15 cellular contexts compared by ENCODE assay signal in the genomic region with DNA sequence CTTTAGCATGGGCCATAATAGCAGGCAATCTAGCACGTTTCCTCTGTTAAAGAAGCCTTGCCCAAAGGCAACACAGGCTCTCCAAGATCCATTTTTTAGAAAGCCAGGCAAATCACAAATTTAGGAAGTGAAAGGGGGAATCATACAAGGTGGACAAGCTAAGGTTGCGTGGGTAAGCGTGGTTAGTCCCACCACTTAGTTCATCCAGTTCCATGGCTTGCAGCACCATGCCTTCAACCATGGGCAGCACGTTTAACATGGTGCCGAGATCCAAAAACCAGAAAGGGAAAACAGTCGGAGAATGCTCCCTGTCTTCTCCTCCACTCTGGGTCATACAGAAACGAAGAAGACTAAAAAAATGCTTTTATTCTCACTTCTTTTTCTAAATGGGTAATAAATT.
DNase-seq lines count a peak whose midpoint lies in the region; ATAC-seq, FAIRE-seq and TF ChIP-seq lines count a peak whose summit lies in the region.
"Had no signal": no experiment of that assay in that cellular context is flagged by ENCODE, and none has a peak within 500 bp of the region (broad histone marks: within the 10 kb centered on the region; RNA-seq: fewer than 3 reads in every experiment).

No MANE protein-coding gene starts in this region.

- no peak overlapping the region for H3K27ac ChIP-seq in GM12878 (ENCODE audit: control insufficient read depth, insufficient read depth)
- H3K27ac ChIP-seq in muscle layer of duodenum (ENCODE audit: low read length) = no peak overlapping the region
- H3K27ac ChIP-seq: esophagus squamous epithelium had no signal

- no TSS peak for BruUV-seq in GM12878 (replicated peaks; lab: Mats Ljungman, UMichigan)

- no peak overlapping the region for H3K4me3 ChIP-seq in Jurkat, Clone E6-1 (ENCODE audit: low read length)
- H3K4me3 ChIP-seq in GM12878 (no peak overlapping the region), muscle layer of duodenum (ENCODE audit: low read depth in 1 of 2, low read length in 2 of 2) (peak overlapping the region; percentile 30 to 38)
- H3K4me3 ChIP-seq: esophagus squamous epithelium had no signal

- POLR2A ChIA-PET in activated CD4-positive, alpha-beta T cell treated with anti-CD3 and anti-CD28 coated beads for 36 hours (lab: Charles Lee) = no interaction called here
- POLR2A ChIA-PET in GM12878 (lab: Charles Lee) = no interaction called here

- no peak for TF ChIP-seq EP300 in GM12878 (IDR thresholded peaks at IDR 0.05; ENCODE audit: borderline replicate concordance in 1 of 2, control insufficient read depth in 1 of 2, low read depth in 2 of 2, low read length in 2 of 2)

- RAD21 ChIA-PET in GM12878 (lab: Charles Lee; ENCODE audit: unreplicated experiment) = no interaction called here

- H3K4me3 Mint-ChIP-seq in activated CD4-positive, alpha-beta T cell treated with anti-CD3 and anti-CD28 coated beads for 36 hours = no peak overlapping the region
- H3K4me3 Mint-ChIP-seq: natural killer cell had no signal

- no peak overlapping the region for H3K27ac Mint-ChIP-seq in activated CD4-positive, alpha-beta T cell treated with anti-CD3 and anti-CD28 coated beads for 36 hours
- H3K27ac Mint-ChIP-seq: natural killer cell had no signal

- no peaks in the 10 kb centered on the region for H3K36me3 ChIP-seq in GM12878 (ENCODE audit: control insufficient read depth in 2 of 2, insufficient read depth in 2 of 2, low read length in 1 of 2)
- H3K36me3 ChIP-seq in muscle layer of duodenum (ENCODE audit: control insufficient read depth in 1 of 2, insufficient read depth in 2 of 2, low read length in 2 of 2) = peaks cover 0 to 33% of the 10 kb centered on the region in 2 donors

- intact Hi-C loops in activated CD4-positive, alpha-beta T cell treated with anti-CD3 and anti-CD28 coated beads for 36 hours (cut with DNase I, micrococcal nuclease) = no loop called here
- intact Hi-C loops in GM12878 (cut with micrococcal nuclease; ENCODE audit: unreplicated experiment) = no loop called here

- ATAC-seq in activated CD4-positive, alpha-beta T cell treated with anti-CD3 and anti-CD28 coated beads for 36 hours = no peak
- ATAC-seq in GM12878 (no peak), GM19023 (IDR thresholded peaks at IDR 0.05; ENCODE audit: unreplicated experiment) (no peak)
- ATAC-seq: natural killer cell had no signal

- H3K4me1 Mint-ChIP-seq in activated CD4-positive, alpha-beta T cell treated with anti-CD3 and anti-CD28 coated beads for 36 hours = no peaks in the 10 kb centered on the region
- H3K4me1 Mint-ChIP-seq: natural killer cell had no signal

- no peaks in the 10 kb centered on the region for H3K27me3 Mint-ChIP-seq in activated CD4-positive, alpha-beta T cell treated with anti-CD3 and anti-CD28 coated beads for 36 hours

- 20% methylated on average over 7 of the region's 7 CpGs for WGBS in GM12878 (ENCODE audit: insufficient coverage, insufficient replicate concordance, low lambda C conversion rate, missing lambda C conversion rate)

- H3K36me3 Mint-ChIP-seq in activated CD4-positive, alpha-beta T cell treated with anti-CD3 and anti-CD28 coated beads for 36 hours (ENCODE audit: low read depth) = peaks cover 7% of the 10 kb centered on the region

- no peaks in the 10 kb centered on the region for H4K20me1 ChIP-seq in GM12878 (ENCODE audit: control insufficient read depth, insufficient read depth)

- CTCF ChIA-PET in activated CD4-positive, alpha-beta T cell treated with anti-CD3 and anti-CD28 coated beads for 36 hours (lab: Charles Lee) = no interaction called here
- CTCF ChIA-PET in GM12878 (lab: Yijun Ruan, JAX) = no interaction called here

- no peak for TF ChIP-seq POLR2A in GM12878 (IDR thresholded peaks at IDR 0.05; ENCODE audit: low read depth, low read length)

- H3K9ac ChIP-seq in GM12878 (ENCODE audit: control insufficient read depth, insufficient read depth, low read length) = no peak overlapping the region

- SMC1A ChIA-PET in GM12878 (lab: Charles Lee; ENCODE audit: uncharacterized antibody, unreplicated experiment) = no interaction called here

- no peak for TF ChIP-seq CTCF in GM12878 (IDR thresholded peaks at IDR 0.05 in 2 of 3, conservative IDR thresholded peaks at IDR 0.05 in 1 of 3; ENCODE audit: control insufficient read depth in 2 of 3, extremely low read depth in 1 of 3, insufficient read depth in 1 of 3, low read depth in 3 of 3, low read length in 3 of 3)

- H3K9me3 ChIP-seq in GM12878 (replicated peaks; ENCODE audit: control insufficient read depth, insufficient read depth, low read length) (peaks cover 10% of the 10 kb centered on the region; the same call in 2 of the 3 replicates), muscle layer of duodenum (ENCODE audit: control insufficient read depth in 1 of 2, low read length in 2 of 2) (peaks cover 36 to 50% of the 10 kb centered on the region in 2 donors)

- no peak for TF ChIP-seq RAD21 in GM12878 (IDR thresholded peaks at IDR 0.05; ENCODE audit: insufficient read depth, low read depth, low read length)

- no peaks in the 10 kb centered on the region for H3K79me2 ChIP-seq in GM12878 (ENCODE audit: control insufficient read depth, insufficient read depth, low read length)

- H3K4me2 ChIP-seq in GM12878 (ENCODE audit: control insufficient read depth, insufficient read depth) = no peak overlapping the region

- H3K27me3 ChIP-seq in GM12878 (replicated peaks in 1 of 2; ENCODE audit: control insufficient read depth in 2 of 2, insufficient read depth in 2 of 2, low read length in 1 of 2) (no peaks in the 10 kb centered on the region), muscle layer of duodenum (ENCODE audit: low read depth, low read length) (no peaks in the 10 kb centered on the region)
- H3K27me3 ChIP-seq: esophagus squamous epithelium had no signal

- FAIRE-seq in GM12878 (lab: Jason Lieb, UNC) = no peak

- in situ Hi-C loops in GM12878 (cut with MboI) = no loop called here

- DNase-seq in activated CD4-positive, alpha-beta T cell treated with anti-CD3 and anti-CD28 coated beads for 36 hours = peak; percentile 24
- no peak for DNase-seq in activated CD4-positive, alpha-beta T cell treated with anti-CD3 and anti-CD28 coated beads for 1 hour
- DNase-seq in Jurkat, Clone E6-1 (ENCODE audit: low read depth, low spot score) = peak; percentile 22
- no peak for DNase-seq in GM12878 (ENCODE audit: low read depth, low spot score)
- no peak for DNase-seq in NCI-H1105 (lab: John Stamatoyannopoulos, UW)
- no peak for DNase-seq in NCI-H2227 (lab: John Stamatoyannopoulos, UW; ENCODE audit: unreplicated experiment)
- DNase-seq: activated effector memory CD4-positive, alpha-beta T cell treated with Interleukin-2 at 50 U/mL for 16 hours; cerebellar nuclear complex; esophagus squamous epithelium; islet precursor cell; natural killer cell; NCI-H524 treated with DMSO at 0.1 percent for 48 hours; SHP77 treated with DMSO at 0.1 percent for 48 hours had no signal

- peaks cover 57% of the 10 kb centered on the region for H3K9me3 Mint-ChIP-seq in activated CD4-positive, alpha-beta T cell treated with anti-CD3 and anti-CD28 coated beads for 36 hours (ENCODE audit: low read depth)

- no peak overlapping the region for H2AFZ ChIP-seq in GM12878 (ENCODE audit: control insufficient read depth, low read depth, low read length)

- H3K4me1 ChIP-seq in GM12878 (ENCODE audit: control insufficient read depth, insufficient read depth, low read length) (no peaks in the 10 kb centered on the region), muscle layer of duodenum (ENCODE audit: control insufficient read depth in 1 of 2, insufficient read depth in 2 of 2, low read length in 2 of 2) (no peaks in the 10 kb centered on the region)
- H3K4me1 ChIP-seq: esophagus squamous epithelium had no signal

TF ChIP-seq in GM12878, 131 proteins besides CTCF, POLR2A, EP300 and RAD21:
- TF ChIP-seq CHD1 (IDR thresholded peaks at IDR 0.05; ENCODE audit: low read depth, low read length) (no peak), SRF (IDR thresholded peaks at IDR 0.05; ENCODE audit: low read depth in 2 of 2, low read length in 2 of 2) (0 out of 4 replicates have a peak, but pooled peaks of 1 of the 2 experiments have one; percentile 37), CBX5 (IDR thresholded peaks at IDR 0.05; ENCODE audit: low read depth) (peak; percentile 99), ZNF384 (IDR thresholded peaks at IDR 0.05; ENCODE audit: borderline replicate concordance, low read depth, low read length) (no peak), YY1 (IDR thresholded peaks at IDR 0.05; ENCODE audit: low read depth, low read length) (0 out of 2 replicates have a peak, but pooled peaks have one; percentile 20)

Comparison
In these comparisons a context has a peak if more than half of its experiments do, and no peak if none do; other contexts are left out.
1. DNase-seq: peak in activated CD4-positive, alpha-beta T cell treated with anti-CD3 and anti-CD28 coated beads for 36 hours (single experiment) and Jurkat, Clone E6-1 (single experiment); none in activated CD4-positive, alpha-beta T cell treated with anti-CD3 and anti-CD28 coated beads for 1 hour (single experiment), GM12878 (single experiment), NCI-H1105 (single experiment) and NCI-H2227 (single experiment).
2. H3K4me3 ChIP-seq: peak in muscle layer of duodenum (2 of 2); none in Jurkat, Clone E6-1 (single experiment) and GM12878 (single experiment).